ENCODE assay signal across 17 cellular contexts in the genomic region with DNA sequence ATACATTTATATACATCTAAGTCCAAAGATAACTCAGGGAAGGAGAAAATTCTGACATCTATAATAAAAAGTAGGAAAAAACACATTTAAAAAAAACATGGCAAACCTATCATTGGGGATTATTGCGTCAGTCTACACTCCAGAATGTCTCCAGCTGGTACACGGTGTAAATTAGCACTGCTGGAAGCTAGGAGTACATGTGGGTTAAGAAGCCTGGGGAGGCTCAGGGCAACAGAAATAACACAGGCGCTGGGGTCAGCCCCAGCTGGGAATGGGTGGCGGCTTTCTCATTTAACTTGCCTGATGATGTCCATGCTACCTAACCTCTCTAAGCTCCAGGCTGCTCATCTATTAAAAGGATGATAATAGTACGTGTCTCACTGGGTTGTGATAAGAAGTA.
DNase-seq lines count a peak whose midpoint lies in the region; ATAC-seq, FAIRE-seq and TF ChIP-seq lines count a peak whose summit lies in the region.
"Had no signal": no experiment of that assay in that cellular context is flagged by ENCODE, and none has a peak within 500 bp of the region (broad histone marks: within the 10 kb centered on the region; RNA-seq: fewer than 3 reads in every experiment).

No MANE protein-coding gene starts in this region.

- peaks cover 0 to 1% (median 0%) of the 10 kb centered on the region in 7 donors for H3K9me3 Mint-ChIP-seq in CD4-positive, CD25-positive, alpha-beta regulatory T cell
- H3K9me3 Mint-ChIP-seq in neural progenitor cell, result peaks cover 6% of the 10 kb centered on the region

- H3K4ac ChIP-seq in mesenchymal stem cell (ENCODE audit: low read depth in 1 of 2, low read length in 2 of 2), result no peak overlapping the region

- H3K4me3 Mint-ChIP-seq in CD4-positive, CD25-positive, alpha-beta regulatory T cell, result no peak overlapping the region
- no peak overlapping the region for H3K4me3 Mint-ChIP-seq in neural progenitor cell

- H3K4me3 ChIP-seq in CD4-positive, CD25-positive, alpha-beta regulatory T cell (ENCODE audit: low read depth, low read length), result no peak overlapping the region
- H3K4me3 ChIP-seq in K562, result no peak overlapping the region
- no peak overlapping the region for H3K4me3 ChIP-seq in neural progenitor cell
- H3K4me3 ChIP-seq in mesenchymal stem cell (ENCODE audit: insufficient read depth in 1 of 2, low read depth in 1 of 2, low read length in 2 of 2), result no peak overlapping the region

- peaks cover 14% of the 10 kb centered on the region for H3K27me3 Mint-ChIP-seq in CD4-positive, CD25-positive, alpha-beta regulatory T cell
- H3K27me3 Mint-ChIP-seq in neural progenitor cell (ENCODE audit: insufficient read depth, low read depth), result peaks cover 13% of the 10 kb centered on the region

- intact Hi-C loops in K562 (cut with micrococcal nuclease), result loop anchor here (10.0 kb wide), 1 partner anchor 913 kb away; the partner anchor contains the start of gene SNRNP48

- no peak overlapping the region for H3K23ac ChIP-seq in mesenchymal stem cell (ENCODE audit: low read length in 2 of 2)

- no peaks in the 10 kb centered on the region for H3K36me3 ChIP-seq in CD4-positive, CD25-positive, alpha-beta regulatory T cell (ENCODE audit: control insufficient read depth, insufficient read depth, low read length)
- H3K36me3 ChIP-seq in K562 (ENCODE audit: control insufficient read depth, insufficient read depth, low read length) (no peaks in the 10 kb centered on the region), neural progenitor cell (no peaks in the 10 kb centered on the region), mesenchymal stem cell (ENCODE audit: control insufficient read depth in 1 of 2, insufficient read depth in 2 of 2, low read depth in 1 of 2, low read length in 2 of 2) (no peaks in the 10 kb centered on the region)

- H3K9me1 ChIP-seq in K562 (ENCODE audit: control insufficient read depth, insufficient read depth, low read length), result no peaks in the 10 kb centered on the region

- H3K79me1 ChIP-seq in mesenchymal stem cell (replicated peaks; ENCODE audit: low read length, poor library complexity, severe bottlenecking), result no peaks in the 10 kb centered on the region

- DNase-seq in DMS 273 (lab: John Stamatoyannopoulos, UW; ENCODE audit: unreplicated experiment), result peak; percentile 20
- DNase-seq in DMS 273 treated with DMSO at 0.1 percent for 48 hours (lab: John Stamatoyannopoulos, UW), result no peak
- no peak for DNase-seq in CD4-positive, CD25-positive, alpha-beta regulatory T cell
- DNase-seq in K562 (ENCODE audit: extremely low read depth in 1 of 4, low spot score in 3 of 4), result no peak
- DNase-seq in neural progenitor cell (ENCODE audit: low spot score), result no peak
- no peak for DNase-seq in mesenchymal stem cell
- DNase-seq in NCI-H345 treated with DMSO at 0.1 percent for 48 hours (lab: John Stamatoyannopoulos, UW; ENCODE audit: unreplicated experiment), result no peak
- DNase-seq: GF-D8, IMR-90, NCI-H1436, NCI-H2081, NCI-H510A, SK-N-SH had no signal

- H2AFZ ChIP-seq in K562 (ENCODE audit: low read depth, low read length) (no peak overlapping the region), neural progenitor cell (replicated peaks) (no peak overlapping the region), mesenchymal stem cell (ENCODE audit: low read depth, low read length) (no peak overlapping the region)

- H2BK12ac ChIP-seq in mesenchymal stem cell (ENCODE audit: low read length in 2 of 2), result no peak overlapping the region

- no peaks in the 10 kb centered on the region for H3K36me3 Mint-ChIP-seq in CD4-positive, CD25-positive, alpha-beta regulatory T cell
- no peaks in the 10 kb centered on the region for H3K36me3 Mint-ChIP-seq in neural progenitor cell

- H3K27me3 ChIP-seq in CD4-positive, CD25-positive, alpha-beta regulatory T cell (ENCODE audit: control insufficient read depth, insufficient read depth, low read length), result no peaks in the 10 kb centered on the region
- H3K27me3 ChIP-seq in K562 (ENCODE audit: control insufficient read depth in 2 of 2, insufficient read depth in 2 of 2, low read length in 2 of 2) (no peaks in the 10 kb centered on the region), neural progenitor cell (no peaks in the 10 kb centered on the region), mesenchymal stem cell (ENCODE audit: control insufficient read depth in 1 of 2, insufficient read depth in 1 of 2, low read length in 2 of 2) (peaks cover 0 to 3% of the 10 kb centered on the region in 2 experiments)

- no peak for FAIRE-seq in K562 (lab: Jason Lieb, UNC)
- FAIRE-seq: GM12892, H54 had no signal

- 56% methylated on average over 5 of the region's 5 CpGs for WGBS in K562 (ENCODE audit: insufficient coverage, low coverage, missing lambda C conversion rate)
- 90% methylated on average over 5 of the region's 5 CpGs for WGBS in mesenchymal stem cell

- H3K14ac ChIP-seq in mesenchymal stem cell (ENCODE audit: low read length in 2 of 2), result no peak overlapping the region

- peaks cover 4% of the 10 kb centered on the region for H3K4me1 ChIP-seq in CD4-positive, CD25-positive, alpha-beta regulatory T cell (ENCODE audit: control insufficient read depth, insufficient read depth, low read length, poor library complexity, severe bottlenecking)
- H3K4me1 ChIP-seq in K562 (replicated peaks in 1 of 2; ENCODE audit: control insufficient read depth in 2 of 2, insufficient read depth in 2 of 2, low read length in 2 of 2) (peaks cover 27 to 71% of the 10 kb centered on the region in 2 experiments; a peak in 4 of 5 replicates), neural progenitor cell (peaks cover 33% of the 10 kb centered on the region), mesenchymal stem cell (ENCODE audit: control insufficient read depth, insufficient read depth, low read depth, low read length) (peaks cover 22% of the 10 kb centered on the region)

- CTCF ChIA-PET in K562 (lab: Yijun Ruan, JAX; ENCODE audit: low intra/inter-chr PET ratio), result no interaction called here

- TF ChIP-seq CTCF in K562 (IDR thresholded peaks at IDR 0.05 in 2 of 3, conservative IDR thresholded peaks at IDR 0.05 in 1 of 3; ENCODE audit: insufficient read depth in 2 of 3, low read depth in 1 of 3, low read length in 3 of 3), result no peak
- TF ChIP-seq CTCF in neural progenitor cell (IDR thresholded peaks at IDR 0.05), result no peak

- no peak overlapping the region for H3K9ac ChIP-seq in K562 (ENCODE audit: insufficient read depth in 1 of 2, low read depth in 2 of 2, low read length in 2 of 2)
- no peak overlapping the region for H3K9ac ChIP-seq in neural progenitor cell
- no peak overlapping the region for H3K9ac ChIP-seq in mesenchymal stem cell (ENCODE audit: low read length)
- H3K9ac ChIP-seq: SK-N-SH had no signal

- ATAC-seq in CD4-positive, CD25-positive, alpha-beta regulatory T cell (ENCODE audit: low read depth in 2 of 2), result no peak
- ATAC-seq in K562 (no peak), GM19463 (IDR thresholded peaks at IDR 0.05; ENCODE audit: unreplicated experiment) (no peak)

- no peak for TF ChIP-seq EP300 in K562 (IDR thresholded peaks at IDR 0.05; ENCODE audit: low read length)

- H2BK120ac ChIP-seq in mesenchymal stem cell (ENCODE audit: low read depth, low read length), result no peak overlapping the region

- H4K20me1 ChIP-seq in K562 (replicated peaks; ENCODE audit: control insufficient read depth, insufficient read depth, low read length), result no peaks in the 10 kb centered on the region
- H4K20me1 ChIP-seq in neural progenitor cell (ENCODE audit: low read depth), result no peaks in the 10 kb centered on the region

- H3F3A ChIP-seq in neural progenitor cell (ENCODE audit: low read depth), result no peaks in the 10 kb centered on the region

- no peak overlapping the region for H2BK5ac ChIP-seq in mesenchymal stem cell (ENCODE audit: low read depth, low read length, poor library complexity, severe bottlenecking)

- peaks cover 0 to 21% (median 11%) of the 10 kb centered on the region in 4 donors for H3K4me1 Mint-ChIP-seq in CD4-positive, CD25-positive, alpha-beta regulatory T cell
- H3K4me1 Mint-ChIP-seq in neural progenitor cell, result peaks cover 45% of the 10 kb centered on the region

- H3K27ac ChIP-seq in CD4-positive, CD25-positive, alpha-beta regulatory T cell (ENCODE audit: insufficient read depth, low read length, poor library complexity, severe bottlenecking), result no peak overlapping the region
- no peak overlapping the region for H3K27ac ChIP-seq in K562 (ENCODE audit: extremely low read depth, low read depth, low read length)
- no peak overlapping the region for H3K27ac ChIP-seq in neural progenitor cell
- no peak overlapping the region for H3K27ac ChIP-seq in mesenchymal stem cell (ENCODE audit: low read length, poor library complexity, severe bottlenecking)
- H3K27ac ChIP-seq: 22Rv1 had no signal

- in situ Hi-C loops in K562 (cut with MboI), result loop anchor here (25.0 kb wide), 1 partner anchor 556 kb away; no protein-coding TSS in a partner anchor

- H4K91ac ChIP-seq in mesenchymal stem cell (ENCODE audit: low read length), result no peak overlapping the region

- no peak for TF ChIP-seq POLR2A in K562 (conservative IDR thresholded peaks at IDR 0.05)

- H3K79me2 ChIP-seq in K562 (ENCODE audit: control insufficient read depth, insufficient read depth, low read length), result peaks cover 8% of the 10 kb centered on the region; the same call in 2 of the 3 replicates
- no peaks in the 10 kb centered on the region for H3K79me2 ChIP-seq in neural progenitor cell (ENCODE audit: low read depth)

- H3K4me2 ChIP-seq in K562 (ENCODE audit: insufficient read depth, low read length) (no peak overlapping the region), neural progenitor cell (peak overlapping the region; percentile 44), mesenchymal stem cell (ENCODE audit: low read length, poor library complexity, severe bottlenecking) (no peak overlapping the region)
- H3K4me2 ChIP-seq: SK-N-SH had no signal

- H3K9me3 ChIP-seq in CD4-positive, CD25-positive, alpha-beta regulatory T cell (ENCODE audit: control insufficient read depth in 2 of 2, low read length in 2 of 2), result no peaks in the 10 kb centered on the region
- H3K9me3 ChIP-seq in K562 (replicated peaks; ENCODE audit: control insufficient read depth, insufficient read depth, low read depth, low read length) (no peaks in the 10 kb centered on the region), neural progenitor cell (ENCODE audit: low read depth) (no peaks in the 10 kb centered on the region), mesenchymal stem cell (ENCODE audit: control insufficient read depth, low read length) (no peaks in the 10 kb centered on the region)
- H3K9me3 ChIP-seq: SK-N-SH had no signal

- POLR2A ChIA-PET in K562 (lab: Yijun Ruan, JAX), result interaction anchor here (0.6 to 1.1 kb wide), 6 partner anchors 8 to 922 kb away, joined by 3 to 4 read pairs (median 3); no protein-coding TSS in a partner anchor

- no peak overlapping the region for H2AK5ac ChIP-seq in mesenchymal stem cell (ENCODE audit: low read length, severe bottlenecking)

- no peak overlapping the region for H3K18ac ChIP-seq in mesenchymal stem cell (ENCODE audit: low read depth in 1 of 2, low read length in 2 of 2)

- H2BK15ac ChIP-seq in mesenchymal stem cell (ENCODE audit: low read depth, poor library complexity, severe bottlenecking), result no peak overlapping the region

- no TSS peak for BruUV-seq in K562 (replicated peaks; lab: Mats Ljungman, UMichigan)

- H3K27ac Mint-ChIP-seq in CD4-positive, CD25-positive, alpha-beta regulatory T cell, result peak overlapping the region in 2 of 3 donors; percentile 11 to 28
- H3K27ac Mint-ChIP-seq in neural progenitor cell, result no peak overlapping the region

- no peak for TF ChIP-seq RAD21 in K562 (CRISPR knock-in tag; conservative IDR thresholded peaks at IDR 0.05 in 1 of 2, IDR thresholded peaks at IDR 0.05 in 1 of 2)

- H4K8ac ChIP-seq in mesenchymal stem cell (ENCODE audit: low read length), result no peak overlapping the region
